25 cellular contexts compared by ENCODE assay signal in genomic region chr13:111382877-111383276, GRCh38.
"Had no signal": no experiment of that assay in that cellular context is flagged by ENCODE, and none has a peak within 500 bp of the region (broad histone marks: within the 10 kb centered on the region; RNA-seq: fewer than 3 reads in every experiment).

No MANE protein-coding gene starts in this region.

- H3K36me3 Mint-ChIP-seq: T-cell had no signal

- H3K9me3 Mint-ChIP-seq: activated B cell treated with CpG ODN at 0.5 μM for 24 hours; activated naive CD4-positive, alpha-beta T cell treated with anti-CD3 and anti-CD28 coated beads for 36 hours had no signal

- H3K36me3 ChIP-seq: breast epithelium had no signal

- H3K4me1 Mint-ChIP-seq: activated B cell treated with CpG ODN at 0.5 μM for 24 hours had no signal

- DNase-seq: activated B cell treated with CpG ODN at 0.5 μM for 24 hours; activated CD4-positive, alpha-beta T cell treated with anti-CD3 and anti-CD28 coated beads for 1 hour; activated CD4-positive, alpha-beta T cell treated with anti-CD3 and anti-CD28 coated beads, Interleukin-2, amount 10 ng/mL, durations not matched to agents 24 days and 14 days; activated CD4-positive, alpha-beta T cell treated with anti-CD3 and anti-CD28 coated beads, Interleukin-2, amount 50 U/mL, for 48 hours; activated naive CD4-positive, alpha-beta T cell treated with anti-CD3 and anti-CD28 coated beads for 36 hours; activated T-cell treated with anti-CD3 and anti-CD28 coated beads for 4 hours; caudate nucleus; Karpas-422; MM.1S; NCI-H1105; NCI-H1436; NCI-H187; NCI-H2081; NCI-H510A treated with DMSO at 0.1 percent for 48 hours; NCI-H69; NK-92 treated with Interleukin-12 subunit alpha and Interleukin-12 subunit beta, amount 100 ng/mL, for 24 hours; OCI-M1; RPMI8226; T-cell; T-helper 2 cell; T1000 had no signal

- H3K27ac Mint-ChIP-seq: activated B cell treated with CpG ODN at 0.5 μM for 24 hours; activated CD4-positive, alpha-beta T cell treated with anti-CD3 and anti-CD28 coated beads, Interleukin-2, amount 10 ng/mL, durations not matched to agents 24 days and 14 days; activated naive CD4-positive, alpha-beta T cell treated with anti-CD3 and anti-CD28 coated beads for 36 hours had no signal

- H3K27ac ChIP-seq: breast epithelium, SK-N-MC had no signal

- H3K4me3 ChIP-seq: breast epithelium, SK-N-MC had no signal

- H3K4me1 ChIP-seq: breast epithelium had no signal

- H3K4me3 Mint-ChIP-seq: activated B cell treated with CpG ODN at 0.5 μM for 24 hours; activated CD4-positive, alpha-beta T cell treated with anti-CD3 and anti-CD28 coated beads, Interleukin-2, amount 10 ng/mL, durations not matched to agents 24 days and 14 days; activated naive CD4-positive, alpha-beta T cell treated with anti-CD3 and anti-CD28 coated beads for 36 hours had no signal

- ATAC-seq: Panc1, Right ventricle myocardium inferior had no signal
